In genomic region chr4:121462660-121463261, GRCh38 we compare ENCODE assay signal across 8 cellular contexts.
A peak's percentile ranks its signal among the peaks of the same experiment; 100 is the strongest.
DNase-seq lines count a peak whose midpoint lies in the region; ATAC-seq and TF ChIP-seq lines count a peak whose summit lies in the region.

No MANE protein-coding gene starts in this region.

- no peaks in the 10 kb centered on the region for H3K36me3 ChIP-seq in right atrium auricular region

- H3K4me1 Mint-ChIP-seq in activated naive CD8-positive, alpha-beta T cell treated with anti-CD3 and anti-CD28 coated beads for 36 hours, result peaks cover 5% of the 10 kb centered on the region

- H3K36me3 Mint-ChIP-seq in activated naive CD8-positive, alpha-beta T cell treated with anti-CD3 and anti-CD28 coated beads for 36 hours, result no peaks in the 10 kb centered on the region

- no peak overlapping the region for H3K27ac Mint-ChIP-seq in activated naive CD8-positive, alpha-beta T cell treated with anti-CD3 and anti-CD28 coated beads for 36 hours

- H3K4me3 ChIP-seq in right atrium auricular region, result no peak overlapping the region

- H3K9me3 Mint-ChIP-seq in activated naive CD8-positive, alpha-beta T cell treated with anti-CD3 and anti-CD28 coated beads for 36 hours, result peaks cover 6% of the 10 kb centered on the region

- no peak overlapping the region for H3K4me3 Mint-ChIP-seq in activated naive CD8-positive, alpha-beta T cell treated with anti-CD3 and anti-CD28 coated beads for 36 hours

- H3K27me3 Mint-ChIP-seq in activated naive CD8-positive, alpha-beta T cell treated with anti-CD3 and anti-CD28 coated beads for 36 hours, result peaks cover 20% of the 10 kb centered on the region

- H3K4me1 ChIP-seq in right atrium auricular region, result no peaks in the 10 kb centered on the region

- DNase-seq in DMS153 (lab: John Stamatoyannopoulos, UW), result peak; percentile 35
- DNase-seq in NCI-H510A (lab: John Stamatoyannopoulos, UW), result peak; percentile 9
- peak; percentile 29 for DNase-seq in activated naive CD8-positive, alpha-beta T cell treated with anti-CD3 and anti-CD28 coated beads for 36 hours
- no peak for DNase-seq in right atrium auricular region (ENCODE audit: low spot score)
- peak; percentile 47 for DNase-seq in stimulated activated CD4-positive, alpha-beta T cell treated with anti-CD3 and anti-CD28 coated beads, Interleukin-15, amount 100 ng/mL, for 24 hours
- DNase-seq in NCI-H2029 (lab: John Stamatoyannopoulos, UW), result no peak

- H3K27me3 ChIP-seq in right atrium auricular region, result no peaks in the 10 kb centered on the region

- peak; percentile 40 to 70 for TF ChIP-seq CTCF in right atrium auricular region (IDR thresholded peaks at IDR 0.05)

- peak; percentile 92 for ATAC-seq in GM19023 (IDR thresholded peaks at IDR 0.05; ENCODE audit: unreplicated experiment)
- ATAC-seq in HG03060 (IDR thresholded peaks at IDR 0.05; ENCODE audit: low read depth, unreplicated experiment), result peak; percentile 88

- peaks cover 0 to 6% of the 10 kb centered on the region in 2 donors for H3K9me3 ChIP-seq in right atrium auricular region

- H3K27ac ChIP-seq in right atrium auricular region, result no peak overlapping the region

Comparison
In these comparisons a context has a peak if more than half of its experiments do, and no peak if none do; other contexts are left out.
1. DNase-seq: peak in DMS153 (single experiment), NCI-H510A (single experiment), activated naive CD8-positive, alpha-beta T cell treated with anti-CD3 and anti-CD28 coated beads for 36 hours (single experiment) and stimulated activated CD4-positive, alpha-beta T cell treated with anti-CD3 and anti-CD28 coated beads, Interleukin-15, amount 100 ng/mL, for 24 hours (single experiment); none in right atrium auricular region (single experiment) and NCI-H2029 (single experiment).